18 cellular contexts compared by ENCODE assay signal in genomic region chr6:22363966-22364296, GRCh38.
DNase-seq lines count a peak whose midpoint lies in the region; ATAC-seq and TF ChIP-seq lines count a peak whose summit lies in the region.
"Had no signal": no experiment of that assay in that cellular context is flagged by ENCODE, and none has a peak within 500 bp of the region (broad histone marks: within the 10 kb centered on the region; RNA-seq: fewer than 3 reads in every experiment).

No MANE protein-coding gene starts in this region.

- H3K36me3 ChIP-seq in GM23338 (ENCODE audit: insufficient read depth) (no peaks in the 10 kb centered on the region), neuronal stem cell (replicated peaks in 1 of 2; ENCODE audit: control insufficient read depth in 2 of 2, insufficient read depth in 2 of 2, low read length in 2 of 2) (no peaks in the 10 kb centered on the region)
- H3K36me3 ChIP-seq: cardiac muscle cell, heart right ventricle, prostate gland had no signal

- H3K14ac ChIP-seq in neuronal stem cell (ENCODE audit: low read length): no peak overlapping the region

- no CpG with 5 or more reads among the region's 3 CpGs for WGBS in neuronal stem cell (ENCODE audit: extremely low coverage in 2 of 2, insufficient read length in 2 of 2, insufficient replicate concordance in 1 of 2), 2 donors

- H3K4me1 Mint-ChIP-seq in GM23338 (peaks cover 29% of the 10 kb centered on the region), chondrocyte (ENCODE audit: low read depth) (peaks cover 54% of the 10 kb centered on the region), T-cell (no peaks in the 10 kb centered on the region)
- H3K4me1 Mint-ChIP-seq: activated naive CD8-positive, alpha-beta T cell treated with anti-CD3 and anti-CD28 coated beads for 36 hours; natural killer cell had no signal

- no peak overlapping the region for H2BK15ac ChIP-seq in neuronal stem cell (ENCODE audit: low read length)

- H4K20me1 ChIP-seq in GM23338 (replicated peaks; ENCODE audit: insufficient read depth): no peaks in the 10 kb centered on the region

- H2AFZ ChIP-seq in GM23338: peak overlapping the region; percentile 87
- peak overlapping the region; percentile 70 for H2AFZ ChIP-seq in neuronal stem cell (ENCODE audit: low read length)

- no peaks in the 10 kb centered on the region for H3K27me3 ChIP-seq in GM23338 (ENCODE audit: insufficient read depth)
- H3K27me3 ChIP-seq in neuronal stem cell (ENCODE audit: control insufficient read depth in 3 of 3, insufficient read depth in 3 of 3, low read depth in 1 of 3, low read length in 3 of 3): no peaks in the 10 kb centered on the region
- H3K27me3 ChIP-seq: cardiac muscle cell, heart right ventricle had no signal

- no peak overlapping the region for H2BK120ac ChIP-seq in neuronal stem cell (ENCODE audit: low read depth, low read length)

- no peak overlapping the region for H3K27ac ChIP-seq in GM23338 (ENCODE audit: low read depth)
- no peak overlapping the region for H3K27ac ChIP-seq in neuronal stem cell (replicated peaks; ENCODE audit: low read length)
- H3K27ac ChIP-seq: cardiac muscle cell, heart right ventricle, prostate gland had no signal

- H3K27me3 Mint-ChIP-seq in GM23338 (ENCODE audit: insufficient read depth, low read depth, poor library complexity): peaks cover 2% of the 10 kb centered on the region
- no peaks in the 10 kb centered on the region for H3K27me3 Mint-ChIP-seq in chondrocyte (ENCODE audit: low read depth)
- H3K27me3 Mint-ChIP-seq in T-cell: peaks cover 0 to 4% of the 10 kb centered on the region in 2 donors

- H4K91ac ChIP-seq in neuronal stem cell (ENCODE audit: low read depth, low read length, poor library complexity): no peak overlapping the region

- CTCF ChIA-PET in T-cell (lab: Charles Lee): no interaction called here

- H3F3A ChIP-seq in GM23338 (replicated peaks; ENCODE audit: low read depth): no peaks in the 10 kb centered on the region

- no peak overlapping the region for H2AK5ac ChIP-seq in neuronal stem cell (ENCODE audit: low read depth, low read length)

- H3K79me2 ChIP-seq in GM23338 (replicated peaks; ENCODE audit: insufficient read depth): no peaks in the 10 kb centered on the region

- H3K9ac ChIP-seq in neuronal stem cell (ENCODE audit: low read depth, low read length, poor library complexity): no peak overlapping the region

- peaks cover 5 to 6% of the 10 kb centered on the region in 2 donors for H3K9me3 ChIP-seq in neuronal stem cell (replicated peaks in 1 of 2; ENCODE audit: control insufficient read depth in 2 of 2, insufficient read depth in 1 of 2, low read depth in 1 of 2, low read length in 2 of 2)
- H3K9me3 ChIP-seq: prostate gland had no signal

- H2BK12ac ChIP-seq in neuronal stem cell (ENCODE audit: low read length): no peak overlapping the region

- no peak overlapping the region for H3K4me3 ChIP-seq in GM23338
- H3K4me3 ChIP-seq in neuronal stem cell (ENCODE audit: low read length in 2 of 2): no peak overlapping the region
- H3K4me3 ChIP-seq: cardiac muscle cell, heart right ventricle, prostate gland had no signal

- H3K36me3 Mint-ChIP-seq in GM23338 (ENCODE audit: low read depth) (0 out of 3 replicates have a peak, but pooled peaks cover 3% of the 10 kb centered on the region), chondrocyte (ENCODE audit: low read depth) (no peaks in the 10 kb centered on the region), T-cell (no peaks in the 10 kb centered on the region)
- H3K36me3 Mint-ChIP-seq: activated naive CD8-positive, alpha-beta T cell treated with anti-CD3 and anti-CD28 coated beads for 36 hours; natural killer cell had no signal

- ATAC-seq in GM23338: no peak
- no peak for ATAC-seq in T-cell (replicated peaks in 1 of 4)
- ATAC-seq: natural killer cell had no signal

- H3K4me1 ChIP-seq in GM23338 (ENCODE audit: insufficient read depth) (peaks cover 33% of the 10 kb centered on the region), neuronal stem cell (ENCODE audit: control insufficient read depth in 2 of 2, insufficient read depth in 1 of 2, low read depth in 1 of 2, low read length in 2 of 2) (peaks cover 7 to 10% of the 10 kb centered on the region in 2 donors)

- DNase-seq in GM23338 (ENCODE audit: low spot score): no peak
- peak; percentile 51 for DNase-seq in NCI-H69 (lab: John Stamatoyannopoulos, UW)
- no peak for DNase-seq in chondrocyte (ENCODE audit: low spot score)
- DNase-seq in neuronal stem cell (ENCODE audit: low spot score): no peak
- DNase-seq in T-cell: no peak
- no peak for DNase-seq in NCI-H2107 (lab: John Stamatoyannopoulos, UW)
- no peak for DNase-seq in NCI-H1930 (lab: John Stamatoyannopoulos, UW)
- DNase-seq: activated CD8-positive, alpha-beta memory T cell treated with anti-CD3 and anti-CD28 coated beads for 24 hours; activated naive CD8-positive, alpha-beta T cell treated with anti-CD3 and anti-CD28 coated beads for 36 hours; AML-193; GF-D8; heart right ventricle; natural killer cell; NCI-H446 treated with DMSO at 0.1 percent for 48 hours; stimulated activated CD4-positive, alpha-beta T cell treated with anti-CD3 and anti-CD28 coated beads, Interleukin-12 subunit alpha, Interleukin-12 subunit beta, amount 100 ng/mL, for 4 hours had no signal

- POLR2A ChIA-PET in T-cell (lab: Charles Lee): interaction anchor here in 1 of 2 donors (0.5 kb wide), 1 partner anchor 51 kb away, joined by 3 read pairs; no protein-coding TSS in a partner anchor

- H3K79me1 ChIP-seq in neuronal stem cell (ENCODE audit: low read depth, low read length): no peaks in the 10 kb centered on the region

- H3K9me3 Mint-ChIP-seq in GM23338: peaks cover 3% of the 10 kb centered on the region; the same call in 1 of the 3 replicates
- peaks cover 4% of the 10 kb centered on the region for H3K9me3 Mint-ChIP-seq in chondrocyte (ENCODE audit: low read depth)
- H3K9me3 Mint-ChIP-seq in T-cell: peaks cover 0 to 13% (median 6%) of the 10 kb centered on the region in 3 donors
- H3K9me3 Mint-ChIP-seq: activated naive CD8-positive, alpha-beta T cell treated with anti-CD3 and anti-CD28 coated beads for 36 hours; T-helper 2 cell treated with Interferon-gamma antibody and Interleukin-4, amounts not matched to agents 5 μg/mL and 100 μg/mL, for 36 hours had no signal

- H3K27ac Mint-ChIP-seq in GM23338 (no peak overlapping the region), chondrocyte (ENCODE audit: unreplicated experiment) (peak overlapping the region; percentile 89), T-cell (no peak overlapping the region)
- H3K27ac Mint-ChIP-seq: activated naive CD8-positive, alpha-beta T cell treated with anti-CD3 and anti-CD28 coated beads for 36 hours; natural killer cell; T-helper 2 cell treated with Interferon-gamma antibody and Interleukin-4, amounts not matched to agents 5 μg/mL and 100 μg/mL, for 36 hours had no signal

- H3K23ac ChIP-seq in neuronal stem cell (ENCODE audit: low read depth, low read length, poor library complexity): no peak overlapping the region

- TF ChIP-seq CTCF in GM23338 (conservative IDR thresholded peaks at IDR 0.05; ENCODE audit: low read depth in 2 of 2) (no peak), chondrocyte (IDR thresholded peaks at IDR 0.05) (no peak)

- H3K18ac ChIP-seq in neuronal stem cell (ENCODE audit: low read length): no peak overlapping the region

- no peaks in the 10 kb centered on the region for H3K9me2 ChIP-seq in GM23338 (ENCODE audit: insufficient read depth)

- H3K4me3 Mint-ChIP-seq in GM23338: no peak overlapping the region
- H3K4me3 Mint-ChIP-seq in chondrocyte (ENCODE audit: unreplicated experiment): peak overlapping the region; percentile 35
- no peak overlapping the region for H3K4me3 Mint-ChIP-seq in T-cell
- H3K4me3 Mint-ChIP-seq: activated naive CD8-positive, alpha-beta T cell treated with anti-CD3 and anti-CD28 coated beads for 36 hours; natural killer cell; T-helper 2 cell treated with Interferon-gamma antibody and Interleukin-4, amounts not matched to agents 5 μg/mL and 100 μg/mL, for 36 hours had no signal

- H3K4me2 ChIP-seq in GM23338 (no peak overlapping the region), neuronal stem cell (ENCODE audit: insufficient read depth, low read length, poor library complexity, severe bottlenecking) (no peak overlapping the region)

- H4K8ac ChIP-seq in neuronal stem cell (ENCODE audit: low read depth, low read length): no peak overlapping the region

- no peak overlapping the region for H2BK5ac ChIP-seq in neuronal stem cell (ENCODE audit: low read length)

- no peak overlapping the region for H3K4ac ChIP-seq in neuronal stem cell (ENCODE audit: low read length)

TF ChIP-seq in GM23338, 12 proteins besides CTCF, POLR2A, EP300 and RAD21:
- TF ChIP-seq STAT1 (IDR thresholded peaks at IDR 0.05; ENCODE audit: unreplicated experiment) (no peak), EZH2phosphoT487 (IDR thresholded peaks at IDR 0.05; ENCODE audit: unreplicated experiment) (no peak), ZNF331 (CRISPR knock-in tag; IDR thresholded peaks at IDR 0.05; ENCODE audit: low read depth) (no peak), ZNF114 (CRISPR knock-in tag; IDR thresholded peaks at IDR 0.05) (no peak), NANOG (IDR thresholded peaks at IDR 0.05; ENCODE audit: borderline replicate concordance) (no peak), ETS1 (IDR thresholded peaks at IDR 0.05) (no peak)
TF ChIP-seq in GM23338: peak in this region for 0.
